In genomic region chr1:167824163-167824794, GRCh38 we compare ENCODE assay signal across 26 cellular contexts.
"Had no signal": no experiment of that assay in that cellular context is flagged by ENCODE, and none has a peak within 500 bp of the region (broad histone marks: within the 10 kb centered on the region; RNA-seq: fewer than 3 reads in every experiment).

No MANE protein-coding gene starts in this region.

- H3K27ac Mint-ChIP-seq: activated naive CD4-positive, alpha-beta T cell treated with anti-CD3 and anti-CD28 coated beads for 36 hours; activated naive CD8-positive, alpha-beta T cell treated with anti-CD3 and anti-CD28 coated beads, Interleukin-2, amount 10 ng/mL, durations not matched to agents 7 days and 5 days; naive thymus-derived CD4-positive, alpha-beta T cell; stimulated activated effector memory CD8-positive, alpha-beta T cell treated with anti-CD3 and anti-CD28 coated beads, Interleukin-12 subunit alpha, Interleukin-12 subunit beta, amount 100 ng/mL, for 72 hours; stimulated activated naive CD8-positive, alpha-beta T cell treated with anti-CD3 and anti-CD28 coated beads, Interleukin-15, Interleukin-2, amounts not matched to agents 100 ng/mL and 50 ng/mL, for 24 hours; type B pancreatic cell had no signal

- H3K4me3 Mint-ChIP-seq: activated naive CD4-positive, alpha-beta T cell treated with anti-CD3 and anti-CD28 coated beads for 36 hours; activated naive CD8-positive, alpha-beta T cell treated with anti-CD3 and anti-CD28 coated beads, Interleukin-2, amount 10 ng/mL, durations not matched to agents 7 days and 5 days; naive thymus-derived CD4-positive, alpha-beta T cell; stimulated activated effector memory CD8-positive, alpha-beta T cell treated with anti-CD3 and anti-CD28 coated beads, Interleukin-12 subunit alpha, Interleukin-12 subunit beta, amount 100 ng/mL, for 72 hours; stimulated activated naive CD8-positive, alpha-beta T cell treated with anti-CD3 and anti-CD28 coated beads, Interleukin-15, Interleukin-2, amounts not matched to agents 100 ng/mL and 50 ng/mL, for 24 hours; type B pancreatic cell had no signal

- H3K9me3 ChIP-seq: esophagus squamous epithelium, pancreas, prostate gland, thoracic aorta, uterus had no signal

- H3K9me3 Mint-ChIP-seq: activated naive CD4-positive, alpha-beta T cell treated with anti-CD3 and anti-CD28 coated beads for 36 hours; activated naive CD8-positive, alpha-beta T cell treated with anti-CD3 and anti-CD28 coated beads, Interleukin-2, amount 10 ng/mL, durations not matched to agents 7 days and 5 days; stimulated activated effector memory CD8-positive, alpha-beta T cell treated with anti-CD3 and anti-CD28 coated beads, Interleukin-12 subunit alpha, Interleukin-12 subunit beta, amount 100 ng/mL, for 72 hours; stimulated activated naive CD8-positive, alpha-beta T cell treated with anti-CD3 and anti-CD28 coated beads, Interleukin-15, Interleukin-2, amounts not matched to agents 100 ng/mL and 50 ng/mL, for 24 hours had no signal

- DNase-seq: activated CD4-positive, alpha-beta T cell treated with anti-CD3 and anti-CD28 coated beads for 4 hours; activated CD4-positive, alpha-beta T cell treated with anti-CD3 and anti-CD28 coated beads, Interleukin-2, amount 50 U/mL, for 48 hours; activated CD8-positive, alpha-beta memory T cell treated with anti-CD3 and anti-CD28 coated beads for 24 hours; activated effector memory CD4-positive, alpha-beta T cell treated with anti-CD3 and anti-CD28 coated beads, Interleukin-2, amount 50 U/mL, for 16 hours; activated naive CD4-positive, alpha-beta T cell treated with anti-CD3 and anti-CD28 coated beads for 36 hours; activated naive CD8-positive, alpha-beta T cell treated with anti-CD3 and anti-CD28 coated beads, Interleukin-2, amount 10 ng/mL, durations not matched to agents 7 days and 5 days; brain microvascular endothelial cell; caudate nucleus; esophagus squamous epithelium; islet precursor cell; left cardiac atrium; left ventricle myocardium superior; midbrain; naive thymus-derived CD4-positive, alpha-beta T cell; pancreas; retina; stimulated activated CD4-positive, alpha-beta T cell treated with anti-CD3 and anti-CD28 coated beads, Interleukin-4, amount 100 ng/mL, for 24 hours; uterus had no signal

- H3K36me3 ChIP-seq: brain microvascular endothelial cell, esophagus squamous epithelium, pancreas, prostate gland, thoracic aorta, uterus had no signal

- ATAC-seq: left cardiac atrium; left ventricle myocardium superior; naive thymus-derived CD4-positive, alpha-beta T cell; pancreas; sciatic nerve; stimulated activated effector memory CD8-positive, alpha-beta T cell treated with anti-CD3 and anti-CD28 coated beads, Interleukin-12 subunit alpha, Interleukin-12 subunit beta, amount 100 ng/mL, for 72 hours had no signal

- H3K4me1 ChIP-seq: pancreas, prostate gland, uterus had no signal

- H3K4me3 ChIP-seq: esophagus squamous epithelium, pancreas, prostate gland, skin epidermis, thoracic aorta, uterus had no signal

- H3K27me3 ChIP-seq: brain microvascular endothelial cell, esophagus squamous epithelium, pancreas, uterus had no signal

- H3K36me3 Mint-ChIP-seq: stimulated activated effector memory CD8-positive, alpha-beta T cell treated with anti-CD3 and anti-CD28 coated beads, Interleukin-12 subunit alpha, Interleukin-12 subunit beta, amount 100 ng/mL, for 72 hours; type B pancreatic cell had no signal

- H3K27ac ChIP-seq: brain microvascular endothelial cell, esophagus squamous epithelium, pancreas, prostate gland, skin epidermis, thoracic aorta, uterus, VCaP had no signal

- H3K27me3 Mint-ChIP-seq: type B pancreatic cell had no signal
